Comparison of ENCODE assay signal across 31 cellular contexts in genomic region chr2:27571197-27571596, GRCh38.
"Had no signal": no experiment of that assay in that cellular context is flagged by ENCODE, and none has a peak within 500 bp of the region (broad histone marks: within the 10 kb centered on the region; RNA-seq: fewer than 3 reads in every experiment).

No MANE protein-coding gene starts in this region.

- H3K27ac ChIP-seq: PC-9, RWPE1, SJCRH30, SK-N-MC had no signal

- H2AFZ ChIP-seq: PC-9 had no signal

- H3K36me3 ChIP-seq: SJCRH30 had no signal

- H3K4me2 ChIP-seq: PC-9 had no signal

- ATAC-seq: Panc1, Right ventricle myocardium inferior, SK-N-SH treated with all-trans-retinoic acid at 6 μM for 48 hours had no signal

- DNase-seq: Karpas-422, KG1, MM.1S, MV-4-11, NCI-H1092, NCI-H1105, NCI-H1417 treated with DMSO at 0.1 percent for 48 hours, NCI-H1436 treated with DMSO at 0.1 percent for 48 hours, NCI-H1694 treated with DMSO at 0.1 percent for 48 hours, NCI-H187 treated with DMSO at 0.1 percent for 48 hours, NCI-H2029, NCI-H2081, NCI-H2171 treated with DMSO at 0.1 percent for 48 hours, NCI-H2227 treated with DMSO at 0.1 percent for 48 hours, NCI-H345, NCI-H446 treated with DMSO at 0.1 percent for 48 hours, NCI-H510A, NCI-H524, NCI-H526, NCI-H69, NCI-H748 treated with DMSO at 0.1 percent for 48 hours, NCI-H82, PC-9, SHP77, SIG-M5, SJCRH30 had no signal

- H3K4me3 ChIP-seq: PC-9, SJCRH30, SK-N-MC had no signal

- H3K27me3 ChIP-seq: SJCRH30 had no signal
